In the genomic region with DNA sequence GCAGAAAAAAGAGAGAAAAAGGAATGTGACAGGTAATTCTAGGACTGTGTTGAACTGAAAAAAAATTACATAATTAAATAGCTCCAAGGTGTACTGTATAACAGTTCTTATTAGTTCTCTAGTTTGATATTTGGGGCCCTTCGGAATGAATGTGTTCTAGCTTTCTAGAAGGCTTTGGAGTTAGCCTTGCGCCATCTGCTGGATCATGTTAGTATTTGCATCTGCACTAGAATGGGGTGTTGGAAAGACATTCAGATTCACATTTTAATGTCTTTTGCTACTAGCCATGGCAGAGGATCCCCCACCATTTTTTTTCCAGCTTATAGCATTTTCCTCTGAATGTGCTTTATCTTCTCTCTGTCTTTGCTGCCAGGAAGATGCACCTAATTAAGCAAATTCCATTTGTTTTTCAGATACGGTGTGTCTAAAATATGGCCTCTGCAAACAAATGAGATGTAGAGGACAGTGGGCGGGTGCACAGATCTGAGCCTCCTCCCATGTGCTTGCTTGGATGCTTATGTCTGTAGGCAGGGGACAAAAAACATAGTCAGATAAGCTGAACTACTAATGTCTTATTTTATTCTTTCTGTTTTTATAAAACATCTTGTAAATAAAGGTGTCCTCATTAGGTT, we compare ENCODE assay signal across 7 cellular contexts.
DNase-seq lines count a peak whose midpoint lies in the region; ATAC-seq and TF ChIP-seq lines count a peak whose summit lies in the region.

No MANE protein-coding gene starts in this region.

- H3K36me3 ChIP-seq in GM23248 (ENCODE audit: low read depth) (no peaks in the 10 kb centered on the region), KMS-11 (ENCODE audit: insufficient read depth) (no peaks in the 10 kb centered on the region), Peyer's patch (no peaks in the 10 kb centered on the region), adipocyte (ENCODE audit: control insufficient read depth, insufficient read depth, low read length, severe bottlenecking) (no peaks in the 10 kb centered on the region), left ventricle myocardium inferior (no peaks in the 10 kb centered on the region)

- TF ChIP-seq POLR2A in Peyer's patch (IDR thresholded peaks at IDR 0.05): no peak

- peak overlapping the region; percentile 66 for H2AFZ ChIP-seq in GM23248
- no peak overlapping the region for H2AFZ ChIP-seq in KMS-11 (ENCODE audit: low read depth)

- no peaks in the 10 kb centered on the region; the same call in 1 of the 2 replicates for H3K4me1 ChIP-seq in GM23248 (ENCODE audit: insufficient read depth)
- no peaks in the 10 kb centered on the region for H3K4me1 ChIP-seq in KMS-11 (ENCODE audit: low read depth, poor library complexity, severe bottlenecking)
- no peaks in the 10 kb centered on the region for H3K4me1 ChIP-seq in Peyer's patch
- H3K4me1 ChIP-seq in adipocyte (ENCODE audit: control insufficient read depth, insufficient read depth, low read length): peaks cover 17% of the 10 kb centered on the region
- peaks cover 5% of the 10 kb centered on the region for H3K4me1 ChIP-seq in left ventricle myocardium inferior

- TF ChIP-seq CTCF in GM10266 (IDR thresholded peaks at IDR 0.05; ENCODE audit: control insufficient read depth, insufficient read depth, low read depth, missing control alignments) (peak; percentile 88), KMS-11 (conservative IDR thresholded peaks at IDR 0.05; ENCODE audit: low read depth, low read length) (peak; percentile 86), Peyer's patch (IDR thresholded peaks at IDR 0.05) (peak; percentile 27 to 78 (median 72)), left ventricle myocardium inferior (IDR thresholded peaks at IDR 0.05; ENCODE audit: borderline replicate concordance) (peak; percentile 88)

- no peaks in the 10 kb centered on the region for H3K79me2 ChIP-seq in GM23248 (ENCODE audit: insufficient read depth)
- H3K79me2 ChIP-seq in KMS-11 (ENCODE audit: insufficient read depth, low read depth): no peaks in the 10 kb centered on the region

- WGBS in GM23248 (ENCODE audit: low coverage in 1 of 2, low lambda C conversion rate in 2 of 2, missing lambda C conversion rate in 2 of 2), 2 experiments: 29% methylated on average over 4 of the region's 4 CpGs

- no peaks in the 10 kb centered on the region for H3K27me3 ChIP-seq in GM23248 (replicated peaks; ENCODE audit: insufficient read depth)
- H3K27me3 ChIP-seq in KMS-11 (ENCODE audit: insufficient read depth, low read depth): no peaks in the 10 kb centered on the region
- H3K27me3 ChIP-seq in Peyer's patch: no peaks in the 10 kb centered on the region
- H3K27me3 ChIP-seq in adipocyte (replicated peaks; ENCODE audit: control insufficient read depth, insufficient read depth, low read length): no peaks in the 10 kb centered on the region
- H3K27me3 ChIP-seq in left ventricle myocardium inferior (ENCODE audit: low read depth): no peaks in the 10 kb centered on the region

- ATAC-seq in sciatic nerve: peak; percentile 88

- DNase-seq in GM10266 (ENCODE audit: extremely low spot score): peak; percentile 43
- DNase-seq in GM23248: peak; percentile 80
- DNase-seq in Peyer's patch: peak in 2 of 3 donors; percentile 29 to 82
- DNase-seq in adipocyte (ENCODE audit: low read depth): peak; percentile 89
- no peak for DNase-seq in left ventricle myocardium inferior
- DNase-seq in sciatic nerve (ENCODE audit: low spot score): peak; percentile 70

- H4K20me1 ChIP-seq in GM23248 (ENCODE audit: insufficient read depth): no peaks in the 10 kb centered on the region
- no peaks in the 10 kb centered on the region for H4K20me1 ChIP-seq in KMS-11 (ENCODE audit: insufficient read depth)

- H3K27ac ChIP-seq in GM23248 (no peak overlapping the region), KMS-11 (no peak overlapping the region), Peyer's patch (peak overlapping the region in 1 of 4 donors; percentile 29), left ventricle myocardium inferior (replicated peaks) (no peak overlapping the region)

- H3K9me3 ChIP-seq in GM23248 (ENCODE audit: low read depth) (no peaks in the 10 kb centered on the region), Peyer's patch (no peaks in the 10 kb centered on the region), adipocyte (ENCODE audit: control insufficient read depth, low read length) (no peaks in the 10 kb centered on the region), left ventricle myocardium inferior (replicated peaks) (no peaks in the 10 kb centered on the region)

- intact Hi-C loops in left ventricle myocardium inferior (cut with micrococcal nuclease): no loop called here
- intact Hi-C loops in sciatic nerve (cut with DNase I): no loop called here

- H3K4me2 ChIP-seq in GM23248 (ENCODE audit: unreplicated experiment) (peak overlapping the region; percentile 87), KMS-11 (no peak overlapping the region)

- no peaks in the 10 kb centered on the region for H3F3A ChIP-seq in GM23248 (ENCODE audit: insufficient read depth)

- peak overlapping the region; percentile 42; the same call in 1 of the 2 replicates for H3K4me3 ChIP-seq in GM23248
- H3K4me3 ChIP-seq in KMS-11 (IDR thresholded peaks at IDR 0.05; ENCODE audit: insufficient read depth, low read depth, low read length): no peak overlapping the region
- H3K4me3 ChIP-seq in Peyer's patch: no peak overlapping the region
- peak overlapping the region; percentile 47 for H3K4me3 ChIP-seq in adipocyte (ENCODE audit: low read length)
- no peak overlapping the region for H3K4me3 ChIP-seq in left ventricle myocardium inferior

- H3K9ac ChIP-seq in GM23248: no peak overlapping the region
- H3K9ac ChIP-seq in KMS-11: no peak overlapping the region
- H3K9ac ChIP-seq in adipocyte (ENCODE audit: low read length): peak overlapping the region; percentile 35

- in situ Hi-C loops in GM23248 (cut with MboI): no loop called here

- H3K9me2 ChIP-seq in GM23248 (ENCODE audit: insufficient read depth): no peaks in the 10 kb centered on the region

Comparison
In these comparisons a context has a peak if more than half of its experiments do, and no peak if none do; other contexts are left out.
1. H3K4me3 ChIP-seq: peak in GM23248 (single experiment) and adipocyte (single experiment); none in KMS-11 (single experiment), Peyer's patch (0 of 4) and left ventricle myocardium inferior (single experiment).
2. Peak in every context shown above with its lines, with median percentiles within 50 percentile points of each other: CTCF ChIP-seq.